Comparison of ENCODE assay signal across 12 cellular contexts in genomic region chr12:11716794-11717532, GRCh38.
DNase-seq lines count a peak whose midpoint lies in the region; ATAC-seq, FAIRE-seq and TF ChIP-seq lines count a peak whose summit lies in the region.
"Had no signal": no experiment of that assay in that cellular context is flagged by ENCODE, and none has a peak within 500 bp of the region (broad histone marks: within the 10 kb centered on the region; RNA-seq: fewer than 3 reads in every experiment).

No MANE protein-coding gene starts in this region.

- H3K9ac ChIP-seq in astrocyte (ENCODE audit: low read length): peak overlapping the region; percentile 76

- H3K27me3 ChIP-seq in astrocyte (ENCODE audit: insufficient read depth, low read length) (no peaks in the 10 kb centered on the region), left lung (no peaks in the 10 kb centered on the region), upper lobe of right lung (no peaks in the 10 kb centered on the region)
- H3K27me3 ChIP-seq: cardiac muscle cell had no signal

- peaks cover 67% of the 10 kb centered on the region for H3K79me2 ChIP-seq in astrocyte (ENCODE audit: insufficient read depth, low read length)

- H3K36me3 ChIP-seq in astrocyte (ENCODE audit: insufficient read depth, low read length): peaks cover 3% of the 10 kb centered on the region
- no peaks in the 10 kb centered on the region for H3K36me3 ChIP-seq in left lung
- H3K36me3 ChIP-seq in upper lobe of right lung: no peaks in the 10 kb centered on the region
- H3K36me3 ChIP-seq: cardiac muscle cell had no signal

- H3K27ac ChIP-seq in astrocyte (ENCODE audit: low read depth, low read length): peak overlapping the region; percentile 95
- peak overlapping the region in 1 of 2 donors; percentile 33 for H3K27ac ChIP-seq in left lung
- peak overlapping the region; percentile 30 for H3K27ac ChIP-seq in upper lobe of right lung

- no peak overlapping the region for H2AFZ ChIP-seq in astrocyte (ENCODE audit: low read depth, low read length)

- no peak overlapping the region for H3K4me3 Mint-ChIP-seq in activated T-cell treated with anti-CD3 and anti-CD28 coated beads, Interleukin-2, amount 50 U/mL, for 72 hours
- H3K4me3 Mint-ChIP-seq in activated T-cell treated with anti-CD3 and anti-CD28 coated beads, Interleukin-2, amount 50 U/mL, for 24 hours: no peak overlapping the region
- no peak overlapping the region for H3K4me3 Mint-ChIP-seq in astrocyte (ENCODE audit: unreplicated experiment)
- H3K4me3 Mint-ChIP-seq in activated CD4-positive, alpha-beta T cell treated with anti-CD3 and anti-CD28 coated beads, Interleukin-2, amount 10 ng/mL, durations not matched to agents 7 days and 5 days: no peak overlapping the region

- no peak overlapping the region for H3K4me3 ChIP-seq in astrocyte (ENCODE audit: insufficient read depth, low read depth, low read length)
- no peak overlapping the region for H3K4me3 ChIP-seq in left lung
- no peak overlapping the region for H3K4me3 ChIP-seq in upper lobe of right lung
- H3K4me3 ChIP-seq: cardiac muscle cell had no signal

- POLR2A ChIA-PET in activated CD4-positive, alpha-beta T cell treated with anti-CD3 and anti-CD28 coated beads, Interleukin-2, amount 10 ng/mL, durations not matched to agents 7 days and 5 days (lab: Charles Lee): no interaction called here

- H3K9me3 ChIP-seq in astrocyte (ENCODE audit: insufficient read depth, low read depth, low read length) (no peaks in the 10 kb centered on the region), left lung (no peaks in the 10 kb centered on the region), upper lobe of right lung (no peaks in the 10 kb centered on the region)

- peaks cover 43% of the 10 kb centered on the region for H3K4me1 ChIP-seq in astrocyte (ENCODE audit: insufficient read depth, low read length)
- peaks cover 15 to 62% of the 10 kb centered on the region in 2 donors for H3K4me1 ChIP-seq in left lung
- peaks cover 54% of the 10 kb centered on the region for H3K4me1 ChIP-seq in upper lobe of right lung

- H4K20me1 ChIP-seq in astrocyte (ENCODE audit: insufficient read depth, low read length): peaks cover 20% of the 10 kb centered on the region

- TF ChIP-seq CTCF in astrocyte (IDR thresholded peaks at IDR 0.05; ENCODE audit: insufficient read depth, low read depth, low read length): no peak
- no peak for TF ChIP-seq CTCF in left lung (IDR thresholded peaks at IDR 0.05)
- no peak for TF ChIP-seq CTCF in upper lobe of right lung (IDR thresholded peaks at IDR 0.05)

- CTCF ChIA-PET in activated CD4-positive, alpha-beta T cell treated with anti-CD3 and anti-CD28 coated beads, Interleukin-2, amount 10 ng/mL, durations not matched to agents 7 days and 5 days (lab: Charles Lee): interaction anchor here (1.1 to 1.3 kb wide), 3 partner anchors 11 to 28 kb away, joined by 3 to 5 read pairs (median 3); no protein-coding TSS in a partner anchor

- ATAC-seq in activated T-cell treated with anti-CD3 and anti-CD28 coated beads, Interleukin-2, amount 50 U/mL, for 72 hours (replicated peaks in 1 of 2): no peak
- ATAC-seq in left lung (peak; percentile 9), upper lobe of right lung (peak; percentile 56), HG03045 (IDR thresholded peaks at IDR 0.05; ENCODE audit: unreplicated experiment) (no peak), HG02885 (IDR thresholded peaks at IDR 0.05; ENCODE audit: poor library complexity, unreplicated experiment) (no peak)

- H3K27ac Mint-ChIP-seq in activated T-cell treated with anti-CD3 and anti-CD28 coated beads, Interleukin-2, amount 50 U/mL, for 72 hours: peak overlapping the region; percentile 11
- no peak overlapping the region for H3K27ac Mint-ChIP-seq in activated T-cell treated with anti-CD3 and anti-CD28 coated beads, Interleukin-2, amount 50 U/mL, for 24 hours
- H3K27ac Mint-ChIP-seq in astrocyte (ENCODE audit: unreplicated experiment): no peak overlapping the region
- no peak overlapping the region for H3K27ac Mint-ChIP-seq in activated CD4-positive, alpha-beta T cell treated with anti-CD3 and anti-CD28 coated beads, Interleukin-2, amount 10 ng/mL, durations not matched to agents 7 days and 5 days

- no peaks in the 10 kb centered on the region for H3K27me3 Mint-ChIP-seq in activated T-cell treated with anti-CD3 and anti-CD28 coated beads, Interleukin-2, amount 50 U/mL, for 72 hours (ENCODE audit: low read depth)
- H3K27me3 Mint-ChIP-seq in activated T-cell treated with anti-CD3 and anti-CD28 coated beads, Interleukin-2, amount 50 U/mL, for 24 hours: no peaks in the 10 kb centered on the region
- H3K27me3 Mint-ChIP-seq in astrocyte (ENCODE audit: low read depth, unreplicated experiment): no peaks in the 10 kb centered on the region
- no peaks in the 10 kb centered on the region for H3K27me3 Mint-ChIP-seq in activated CD4-positive, alpha-beta T cell treated with anti-CD3 and anti-CD28 coated beads, Interleukin-2, amount 10 ng/mL, durations not matched to agents 7 days and 5 days

- intact Hi-C loops in left lung (cut with DNase I) (no loop called here), upper lobe of right lung (cut with DNase I) (no loop called here)

- peak overlapping the region; percentile 1 for H3K4me2 ChIP-seq in astrocyte (ENCODE audit: low read length)

- H3K9me3 Mint-ChIP-seq in activated T-cell treated with anti-CD3 and anti-CD28 coated beads, Interleukin-2, amount 50 U/mL, for 72 hours: no peaks in the 10 kb centered on the region
- no peaks in the 10 kb centered on the region for H3K9me3 Mint-ChIP-seq in activated T-cell treated with anti-CD3 and anti-CD28 coated beads, Interleukin-2, amount 50 U/mL, for 24 hours
- no peaks in the 10 kb centered on the region for H3K9me3 Mint-ChIP-seq in astrocyte (ENCODE audit: unreplicated experiment)
- H3K9me3 Mint-ChIP-seq in activated CD4-positive, alpha-beta T cell treated with anti-CD3 and anti-CD28 coated beads, Interleukin-2, amount 10 ng/mL, durations not matched to agents 7 days and 5 days: no peaks in the 10 kb centered on the region

- FAIRE-seq in astrocyte (lab: Jason Lieb, UNC): no peak
- FAIRE-seq: frontal cortex had no signal

- no peak for DNase-seq in activated T-cell treated with anti-CD3 and anti-CD28 coated beads, Interleukin-2, amount 50 U/mL, for 72 hours
- no peak for DNase-seq in activated T-cell treated with anti-CD3 and anti-CD28 coated beads, Interleukin-2, amount 50 U/mL, for 24 hours
- DNase-seq in astrocyte (ENCODE audit: low read depth): peak; percentile 26
- no peak for DNase-seq in left lung
- DNase-seq in upper lobe of right lung: no peak
- DNase-seq in activated CD4-positive, alpha-beta T cell treated with anti-CD3 and anti-CD28 coated beads, Interleukin-2, amount 10 ng/mL, durations not matched to agents 7 days and 5 days: no peak
- DNase-seq: AML-193, NCI-H1436 had no signal

- peaks cover 74% of the 10 kb centered on the region for H3K4me1 Mint-ChIP-seq in activated T-cell treated with anti-CD3 and anti-CD28 coated beads, Interleukin-2, amount 50 U/mL, for 72 hours (ENCODE audit: low read depth)
- peaks cover 76% of the 10 kb centered on the region for H3K4me1 Mint-ChIP-seq in activated T-cell treated with anti-CD3 and anti-CD28 coated beads, Interleukin-2, amount 50 U/mL, for 24 hours (ENCODE audit: low read depth)
- peaks cover 48% of the 10 kb centered on the region for H3K4me1 Mint-ChIP-seq in astrocyte (ENCODE audit: low read depth, unreplicated experiment)
- peaks cover 24% of the 10 kb centered on the region for H3K4me1 Mint-ChIP-seq in activated CD4-positive, alpha-beta T cell treated with anti-CD3 and anti-CD28 coated beads, Interleukin-2, amount 10 ng/mL, durations not matched to agents 7 days and 5 days

- peaks cover 2 to 21% of the 10 kb centered on the region in 2 donors for H3K36me3 Mint-ChIP-seq in activated T-cell treated with anti-CD3 and anti-CD28 coated beads, Interleukin-2, amount 50 U/mL, for 72 hours (ENCODE audit: insufficient read depth in 2 of 2)
- peaks cover 67% of the 10 kb centered on the region for H3K36me3 Mint-ChIP-seq in activated T-cell treated with anti-CD3 and anti-CD28 coated beads, Interleukin-2, amount 50 U/mL, for 24 hours (ENCODE audit: low read depth)
- peaks cover 25% of the 10 kb centered on the region for H3K36me3 Mint-ChIP-seq in astrocyte (ENCODE audit: low read depth, unreplicated experiment)
- H3K36me3 Mint-ChIP-seq in activated CD4-positive, alpha-beta T cell treated with anti-CD3 and anti-CD28 coated beads, Interleukin-2, amount 10 ng/mL, durations not matched to agents 7 days and 5 days (ENCODE audit: low read depth): peaks cover 29% of the 10 kb centered on the region

Comparison
In these comparisons a context has a peak if more than half of its experiments do, and no peak if none do; other contexts are left out.
1. ATAC-seq: peak in left lung (single experiment) and upper lobe of right lung (single experiment); none in activated T-cell treated with anti-CD3 and anti-CD28 coated beads, Interleukin-2, amount 50 U/mL, for 72 hours (0 of 2), HG03045 (single experiment) and HG02885 (single experiment).